In genomic region chr2:65431417-65432226, GRCh38 we compare ENCODE assay signal across 8 cellular contexts. TPM values are rescaled to one million over a fixed set of nuclear protein-coding genes. Genes with fewer than 3 reads are reported as not detected.
DNase-seq lines count a peak whose midpoint lies in the region; ATAC-seq and TF ChIP-seq lines count a peak whose summit lies in the region.

No MANE protein-coding gene starts in this region.

- peak overlapping the region; percentile 90 to 98 (median 94) for H3K27ac ChIP-seq in transverse colon

- in situ Hi-C loops in transverse colon (cut with MboI; ENCODE audit: low pct_ligation_motif_present in 1 of 4, low pct_unique_long_range_greater_than_20kb in 1 of 4, low sequenced_read_pairs in 3 of 4) = loop anchor here in 2 of 4 donors (25.0 kb wide), 1 partner anchor 169 kb away; no protein-coding TSS in a partner anchor

- TF ChIP-seq CTCF in AG10803 (conservative IDR thresholded peaks at IDR 0.05; ENCODE audit: low read length) = no peak
- TF ChIP-seq CTCF in fibroblast of the aortic adventitia (IDR thresholded peaks at IDR 0.05; ENCODE audit: insufficient read depth, low read length) = no peak
- no peak for TF ChIP-seq CTCF in nephron progenitor cell (IDR thresholded peaks at IDR 0.05)
- TF ChIP-seq CTCF in transverse colon (IDR thresholded peaks at IDR 0.05) = no peak

- peak overlapping the region; percentile 85 for H3K4me3 ChIP-seq in AG10803 (ENCODE audit: low read length)
- peak overlapping the region; percentile 82 for H3K4me3 ChIP-seq in fibroblast of the aortic adventitia (ENCODE audit: low read depth, low read length)
- peak overlapping the region; percentile 64 to 94 (median 77) for H3K4me3 ChIP-seq in transverse colon

- H3K9me3 ChIP-seq in transverse colon = no peaks in the 10 kb centered on the region

- no peaks in the 10 kb centered on the region for H3K27me3 ChIP-seq in transverse colon

- H3K36me3 Mint-ChIP-seq in nephron progenitor cell (ENCODE audit: low read depth) = peaks cover under 1% of the 10 kb centered on the region

- H3K36me3 ChIP-seq in transverse colon = no peaks in the 10 kb centered on the region

- peak; percentile 29 for DNase-seq in AG10803 (ENCODE audit: low read depth)
- peak; percentile 21 for DNase-seq in NOMO-1 treated with dmso at 0.1 percent for 144 hours (lab: John Stamatoyannopoulos, UW; ENCODE audit: unreplicated experiment)
- DNase-seq in activated effector memory CD4-positive, alpha-beta T cell treated with Interleukin-2 at 50 U/mL for 16 hours = peak; percentile 27
- DNase-seq in fibroblast of the aortic adventitia (ENCODE audit: low read depth) = peak; percentile 39
- DNase-seq in nephron progenitor cell = peak; percentile 59
- peak; percentile 48 for DNase-seq in transverse colon

- TF ChIP-seq EP300 in transverse colon (IDR thresholded peaks at IDR 0.05; ENCODE audit: low read depth) = no peak

- no peaks in the 10 kb centered on the region for H3K9me3 Mint-ChIP-seq in nephron progenitor cell

- peaks cover 0 to 29% (median 9%) of the 10 kb centered on the region in 4 donors for H3K4me1 ChIP-seq in transverse colon

- ATAC-seq in GM18909 (IDR thresholded peaks at IDR 0.05; ENCODE audit: poor library complexity, unreplicated experiment) = peak; percentile 38
- peak; percentile 37 for ATAC-seq in HG03196 (IDR thresholded peaks at IDR 0.05; ENCODE audit: unreplicated experiment)

- H3K4me1 Mint-ChIP-seq in nephron progenitor cell = peaks cover 34% of the 10 kb centered on the region

- TF ChIP-seq POLR2A in transverse colon (IDR thresholded peaks at IDR 0.05) = no peak

- H3K4me3 Mint-ChIP-seq in nephron progenitor cell = peak overlapping the region; percentile 95

- WGBS in transverse colon (ENCODE audit: low coverage in 1 of 2), 2 donors = 1% methylated on average over 61 of the region's 72 CpGs; no CpG with 5 or more reads in 1 of the 2 donors

- intact Hi-C loops in transverse colon (cut with DNase I; ENCODE audit: low total_unique reads) = no loop called here

- H3K27ac Mint-ChIP-seq in nephron progenitor cell = peak overlapping the region; percentile 83

- peaks cover 8% of the 10 kb centered on the region for H3K27me3 Mint-ChIP-seq in nephron progenitor cell (ENCODE audit: low read depth, poor library complexity)

RNA-seq across cellular contexts. Expression of gene SPRED2, which starts 0.8 kb away (rescaled TPM):
- total RNA-seq in fibroblast of the aortic adventitia (ENCODE audit: low replicate concordance) (11.9 and 20.6 TPM in 2 replicates), transverse colon (10 to 100 TPM in 3 of 4 donors, 1 to 10 TPM in 1; 8.4 to 34.8 (median 29.7) TPM)

Comparison
In these comparisons a context has a peak if more than half of its experiments do, and no peak if none do; other contexts are left out.
1. Peak in every context shown above with its lines: DNase-seq, ATAC-seq, H3K4me3 ChIP-seq and H3K27ac ChIP-seq.